Comparison of ENCODE assay signal across 16 cellular contexts in genomic region chr5:10130881-10131280, GRCh38.
A peak's percentile ranks its signal among the peaks of the same experiment; 100 is the strongest.
DNase-seq lines count a peak whose midpoint lies in the region; ATAC-seq and TF ChIP-seq lines count a peak whose summit lies in the region.
"Had no signal": no experiment of that assay in that cellular context is flagged by ENCODE, and none has a peak within 500 bp of the region (broad histone marks: within the 10 kb centered on the region; RNA-seq: fewer than 3 reads in every experiment).

No MANE protein-coding gene starts in this region.

- H2BK15ac ChIP-seq in mesenchymal stem cell (ENCODE audit: low read depth, poor library complexity, severe bottlenecking), result no peak overlapping the region

- no peaks in the 10 kb centered on the region for H3K4me1 Mint-ChIP-seq in glutamatergic neuron (ENCODE audit: low read depth, unreplicated experiment)
- H3K4me1 Mint-ChIP-seq: CD8-positive, alpha-beta memory T cell had no signal

- no peak overlapping the region for H2BK12ac ChIP-seq in mesenchymal stem cell (ENCODE audit: low read length in 2 of 2)

- H3K18ac ChIP-seq in mesenchymal stem cell (ENCODE audit: low read depth in 1 of 2, low read length in 2 of 2), result no peak overlapping the region

- intact Hi-C loops in heart right ventricle (cut with DNase I), result no loop called here

- no peak overlapping the region for H2AK5ac ChIP-seq in mesenchymal stem cell (ENCODE audit: low read length, severe bottlenecking)

- ATAC-seq in heart right ventricle, result no peak
- ATAC-seq in GM18867 (IDR thresholded peaks at IDR 0.05; ENCODE audit: unreplicated experiment), result no peak
- ATAC-seq in SK-N-SH treated with all-trans-retinoic acid at 6 μM for 48 hours, result no peak
- ATAC-seq: GM12878 had no signal

- H3K9me3 Mint-ChIP-seq in glutamatergic neuron (ENCODE audit: unreplicated experiment), result no peaks in the 10 kb centered on the region

- H3K4me1 ChIP-seq in cardiac muscle cell (ENCODE audit: low read depth), result no peaks in the 10 kb centered on the region
- no peaks in the 10 kb centered on the region for H3K4me1 ChIP-seq in heart right ventricle
- H3K4me1 ChIP-seq in mesenchymal stem cell (ENCODE audit: control insufficient read depth, insufficient read depth, low read depth, low read length), result no peaks in the 10 kb centered on the region
- H3K4me1 ChIP-seq: BLaER1 had no signal

- 47 to 54% methylated on average over 3 of the region's 3 CpGs for WGBS in heart right ventricle, 2 donors
- WGBS in mesenchymal stem cell, result 14% methylated on average over 3 of the region's 3 CpGs

- no peak overlapping the region for H3K14ac ChIP-seq in mesenchymal stem cell (ENCODE audit: low read length in 2 of 2)

- H2AFZ ChIP-seq in mesenchymal stem cell (ENCODE audit: low read depth, low read length), result no peak overlapping the region

- TF ChIP-seq CTCF in cardiac muscle cell (IDR thresholded peaks at IDR 0.05; ENCODE audit: low read depth, low read length) (no peak), heart right ventricle (IDR thresholded peaks at IDR 0.05) (no peak), WERI-Rb-1 (IDR thresholded peaks at IDR 0.05; ENCODE audit: low read depth, low read length) (no peak), glutamatergic neuron (IDR thresholded peaks at IDR 0.05; ENCODE audit: partially characterized antibody, unreplicated experiment) (no peak)

- H3K27me3 ChIP-seq in cardiac muscle cell (no peaks in the 10 kb centered on the region), heart right ventricle (no peaks in the 10 kb centered on the region), WERI-Rb-1 (ENCODE audit: insufficient read depth, low read depth, severe bottlenecking) (no peaks in the 10 kb centered on the region), mesenchymal stem cell (ENCODE audit: control insufficient read depth in 1 of 2, insufficient read depth in 1 of 2, low read length in 2 of 2) (no peaks in the 10 kb centered on the region)
- H3K27me3 ChIP-seq: BLaER1 had no signal

- H2BK120ac ChIP-seq in mesenchymal stem cell (ENCODE audit: low read depth, low read length), result no peak overlapping the region

- H3K36me3 ChIP-seq in cardiac muscle cell (no peaks in the 10 kb centered on the region), heart right ventricle (no peaks in the 10 kb centered on the region), WERI-Rb-1 (no peaks in the 10 kb centered on the region), mesenchymal stem cell (ENCODE audit: control insufficient read depth in 1 of 2, insufficient read depth in 2 of 2, low read depth in 1 of 2, low read length in 2 of 2) (peaks cover 0 to 3% of the 10 kb centered on the region in 2 experiments)
- H3K36me3 ChIP-seq: BLaER1 had no signal

- no peak overlapping the region for H3K4me2 ChIP-seq in mesenchymal stem cell (ENCODE audit: low read length, poor library complexity, severe bottlenecking)
- H3K4me2 ChIP-seq: BLaER1 had no signal

- H3K27ac ChIP-seq in cardiac muscle cell, result peak overlapping the region; percentile 62
- H3K27ac ChIP-seq in heart right ventricle, result no peak overlapping the region
- H3K27ac ChIP-seq in WERI-Rb-1, result no peak overlapping the region
- H3K27ac ChIP-seq in mesenchymal stem cell (ENCODE audit: low read length, poor library complexity, severe bottlenecking), result no peak overlapping the region
- H3K27ac ChIP-seq: BLaER1, HL-60 had no signal

- H3K36me3 Mint-ChIP-seq in glutamatergic neuron (ENCODE audit: unreplicated experiment), result no peaks in the 10 kb centered on the region
- H3K36me3 Mint-ChIP-seq: CD8-positive, alpha-beta memory T cell had no signal

- H3K9ac ChIP-seq in mesenchymal stem cell (ENCODE audit: low read length), result no peak overlapping the region
- H3K9ac ChIP-seq: BLaER1 had no signal

- peak in 1 of 2 donors; percentile 12 for DNase-seq in cardiac muscle cell (ENCODE audit: low read depth in 1 of 2, low spot score in 1 of 2)
- DNase-seq in heart right ventricle, result no peak
- DNase-seq in WERI-Rb-1, result peak; percentile 64
- DNase-seq in mesenchymal stem cell, result peak; percentile 21
- DNase-seq in glutamatergic neuron, result no peak
- DNase-seq in cerebellum (ENCODE audit: low spot score), result no peak
- DNase-seq: 8988T; AML-193; CD8-positive, alpha-beta memory T cell; DMS53; H7 had no signal

- H3K23ac ChIP-seq in mesenchymal stem cell (ENCODE audit: low read length in 2 of 2), result no peak overlapping the region

- H3K4me3 ChIP-seq in cardiac muscle cell (no peak overlapping the region), heart right ventricle (no peak overlapping the region), WERI-Rb-1 (ENCODE audit: low read depth, low read length) (no peak overlapping the region), mesenchymal stem cell (ENCODE audit: insufficient read depth in 1 of 2, low read depth in 1 of 2, low read length in 2 of 2) (no peak overlapping the region)
- H3K4me3 ChIP-seq: BLaER1, GM12878 had no signal

- H3K27ac Mint-ChIP-seq in glutamatergic neuron (ENCODE audit: unreplicated experiment), result no peak overlapping the region
- H3K27ac Mint-ChIP-seq: CD8-positive, alpha-beta memory T cell had no signal

- peaks cover 1% of the 10 kb centered on the region for H3K27me3 Mint-ChIP-seq in glutamatergic neuron (ENCODE audit: unreplicated experiment)

- no peak overlapping the region for H3K4me3 Mint-ChIP-seq in glutamatergic neuron (ENCODE audit: unreplicated experiment)
- H3K4me3 Mint-ChIP-seq: CD8-positive, alpha-beta memory T cell had no signal

- H3K79me1 ChIP-seq in mesenchymal stem cell (replicated peaks; ENCODE audit: low read length, poor library complexity, severe bottlenecking), result no peaks in the 10 kb centered on the region

- no peak overlapping the region for H2BK5ac ChIP-seq in mesenchymal stem cell (ENCODE audit: low read depth, low read length, poor library complexity, severe bottlenecking)

- H4K91ac ChIP-seq in mesenchymal stem cell (ENCODE audit: low read length), result no peak overlapping the region

- H4K8ac ChIP-seq in mesenchymal stem cell (ENCODE audit: low read length), result no peak overlapping the region

- H3K4ac ChIP-seq in mesenchymal stem cell (ENCODE audit: low read depth in 1 of 2, low read length in 2 of 2), result no peak overlapping the region

- H3K9me3 ChIP-seq in cardiac muscle cell (ENCODE audit: low read depth) (no peaks in the 10 kb centered on the region), heart right ventricle (no peaks in the 10 kb centered on the region), WERI-Rb-1 (ENCODE audit: severe bottlenecking) (no peaks in the 10 kb centered on the region), mesenchymal stem cell (ENCODE audit: control insufficient read depth, low read length) (no peaks in the 10 kb centered on the region)
- H3K9me3 ChIP-seq: BLaER1 had no signal

TF ChIP-seq in SK-N-SH treated with all-trans-retinoic acid at 6 μM for 48 hours, 23 proteins besides CTCF, POLR2A, EP300 and RAD21:
- no peak for TF ChIP-seq SNAI2 (CRISPR knock-in tag; IDR thresholded peaks at IDR 0.05)
- TF ChIP-seq BACH2 (CRISPR knock-in tag; IDR thresholded peaks at IDR 0.05; ENCODE audit: borderline replicate concordance), result no peak
- TF ChIP-seq RARB (CRISPR knock-in tag; IDR thresholded peaks at IDR 0.05), result no peak
- TF ChIP-seq ZC3H10 (CRISPR knock-in tag; IDR thresholded peaks at IDR 0.05), result no peak
- no peak for TF ChIP-seq TCF4 (CRISPR knock-in tag; IDR thresholded peaks at IDR 0.05; ENCODE audit: borderline replicate concordance)
- TF ChIP-seq TSHZ2 (CRISPR knock-in tag; IDR thresholded peaks at IDR 0.05), result no peak
- TF ChIP-seq TOX (CRISPR knock-in tag; IDR thresholded peaks at IDR 0.05; ENCODE audit: borderline replicate concordance), result no peak
- no peak for TF ChIP-seq ARNTL (CRISPR knock-in tag; IDR thresholded peaks at IDR 0.05; ENCODE audit: borderline replicate concordance, low read depth)
- no peak for TF ChIP-seq ESRRG (CRISPR knock-in tag; IDR thresholded peaks at IDR 0.05)

Comparison
In these comparisons a context has a peak if more than half of its experiments do, and no peak if none do; other contexts are left out.
1. DNase-seq: peak in WERI-Rb-1 (single experiment) and mesenchymal stem cell (single experiment); none in heart right ventricle (0 of 2), glutamatergic neuron (single experiment) and cerebellum (single experiment).